Comparison of ENCODE assay signal across 2 cellular contexts in genomic region chr12:53060064-53060720, GRCh38.
TF ChIP-seq lines count a peak whose summit lies in the region.

No MANE protein-coding gene starts in this region.

TF ChIP-seq in HepG2, 621 proteins besides CTCF, POLR2A, EP300 and RAD21:
- no peak for TF ChIP-seq ZHX2 (IDR thresholded peaks at IDR 0.05; ENCODE audit: low read depth)
- TF ChIP-seq ZHX2 (CRISPR knock-in tag; IDR thresholded peaks at IDR 0.05; ENCODE audit: borderline replicate concordance): no peak
- TF ChIP-seq HNRNPL (IDR thresholded peaks at IDR 0.05; ENCODE audit: low read depth, low read length): 0 out of 2 replicates have a peak, but pooled peaks have one; percentile 22

TF ChIP-seq in WTC11, 78 proteins besides CTCF, POLR2A, EP300 and RAD21:
- TF ChIP-seq PRRX2 (CRISPR knock-in tag; IDR thresholded peaks at IDR 0.05) (no peak), SMAD3 (CRISPR knock-in tag; IDR thresholded peaks at IDR 0.05; ENCODE audit: borderline replicate concordance) (no peak), ZNF219 (CRISPR knock-in tag; IDR thresholded peaks at IDR 0.05; ENCODE audit: borderline replicate concordance) (no peak), E2F4 (CRISPR knock-in tag; IDR thresholded peaks at IDR 0.05; ENCODE audit: borderline replicate concordance, low read depth) (no peak), ZNF263 (CRISPR knock-in tag; IDR thresholded peaks at IDR 0.05; ENCODE audit: low read depth) (no peak), PREB (CRISPR knock-in tag; IDR thresholded peaks at IDR 0.05; ENCODE audit: borderline replicate concordance) (no peak), MXD4 (CRISPR knock-in tag; IDR thresholded peaks at IDR 0.05; ENCODE audit: borderline replicate concordance) (no peak), SP1 (CRISPR knock-in tag; conservative IDR thresholded peaks at IDR 0.05) (no peak), NR3C1 (CRISPR knock-in tag; conservative IDR thresholded peaks at IDR 0.05; ENCODE audit: low read depth) (no peak), RORB (CRISPR knock-in tag; IDR thresholded peaks at IDR 0.05) (no peak), CREM (CRISPR knock-in tag; IDR thresholded peaks at IDR 0.05) (no peak), TP53 (CRISPR knock-in tag; IDR thresholded peaks at IDR 0.05) (no peak)
- TF ChIP-seq, protein P1, sequence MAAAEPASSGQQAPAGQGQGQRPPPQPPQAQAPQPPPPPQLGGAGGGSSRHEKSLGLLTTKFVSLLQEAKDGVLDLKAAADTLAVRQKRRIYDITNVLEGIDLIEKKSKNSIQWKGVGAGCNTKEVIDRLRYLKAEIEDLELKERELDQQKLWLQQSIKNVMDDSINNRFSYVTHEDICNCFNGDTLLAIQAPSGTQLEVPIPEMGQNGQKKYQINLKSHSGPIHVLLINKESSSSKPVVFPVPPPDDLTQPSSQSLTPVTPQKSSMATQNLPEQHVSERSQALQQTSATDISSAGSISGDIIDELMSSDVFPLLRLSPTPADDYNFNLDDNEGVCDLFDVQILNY (CRISPR knock-in tag; IDR thresholded peaks at IDR 0.05): no peak
- TF ChIP-seq, protein P2, sequence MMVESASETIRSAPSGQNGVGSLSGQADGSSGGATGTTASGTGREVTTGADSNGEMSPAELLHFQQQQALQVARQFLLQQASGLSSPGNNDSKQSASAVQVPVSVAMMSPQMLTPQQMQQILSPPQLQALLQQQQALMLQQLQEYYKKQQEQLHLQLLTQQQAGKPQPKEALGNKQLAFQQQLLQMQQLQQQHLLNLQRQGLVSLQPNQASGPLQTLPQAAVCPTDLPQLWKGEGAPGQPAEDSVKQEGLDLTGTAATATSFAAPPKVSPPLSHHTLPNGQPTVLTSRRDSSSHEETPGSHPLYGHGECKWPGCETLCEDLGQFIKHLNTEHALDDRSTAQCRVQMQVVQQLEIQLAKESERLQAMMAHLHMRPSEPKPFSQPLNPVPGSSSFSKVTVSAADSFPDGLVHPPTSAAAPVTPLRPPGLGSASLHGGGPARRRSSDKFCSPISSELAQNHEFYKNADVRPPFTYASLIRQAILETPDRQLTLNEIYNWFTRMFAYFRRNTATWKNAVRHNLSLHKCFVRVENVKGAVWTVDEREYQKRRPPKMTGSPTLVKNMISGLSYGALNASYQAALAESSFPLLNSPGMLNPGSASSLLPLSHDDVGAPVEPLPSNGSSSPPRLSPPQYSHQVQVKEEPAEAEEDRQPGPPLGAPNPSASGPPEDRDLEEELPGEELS (CRISPR knock-in tag; IDR thresholded peaks at IDR 0.05): no peak
